In genomic region chr3:122389892-122390291, GRCh38 we compare ENCODE assay signal across 23 cellular contexts.
"Had no signal": no experiment of that assay in that cellular context is flagged by ENCODE, and none has a peak within 500 bp of the region (broad histone marks: within the 10 kb centered on the region; RNA-seq: fewer than 3 reads in every experiment).

No MANE protein-coding gene starts in this region.

- FAIRE-seq: astrocyte, TTC549 had no signal

- DNase-seq: activated B cell treated with CpG ODN at 0.5 μM for 24 hours; activated CD4-positive, alpha-beta T cell treated with anti-CD3 and anti-CD28 coated beads for 1 hour; activated CD4-positive, alpha-beta T cell treated with anti-CD3 and anti-CD28 coated beads, Interleukin-2, amount 10 ng/mL, durations not matched to agents 24 days and 14 days; activated CD4-positive, alpha-beta T cell treated with anti-CD3 and anti-CD28 coated beads, Interleukin-2, amount 50 U/mL, for 48 hours; activated effector memory CD4-positive, alpha-beta T cell treated with anti-CD3 and anti-CD28 coated beads, Interleukin-2, amount 50 U/mL, for 16 hours; activated naive CD4-positive, alpha-beta T cell treated with Interleukin-2 at 50 U/mL for 16 hours; activated naive CD8-positive, alpha-beta T cell treated with anti-CD3 and anti-CD28 coated beads, Interleukin-2, amount 50 U/mL, for 24 hours; amygdala; KG1; NCI-H1092; NCI-H1417; NCI-H1930; NCI-H2171 treated with DMSO at 0.1 percent for 48 hours; NCI-H345; NCI-H510A; NCI-H526 treated with DMSO at 0.1 percent for 48 hours; T-cell; T-helper 2 cell; T1000 had no signal

- ATAC-seq: activated naive CD4-positive, alpha-beta T cell treated with anti-CD3 and anti-CD28 coated beads, Interleukin-2, amount 50 U/mL, for 72 hours; activated naive CD8-positive, alpha-beta T cell treated with anti-CD3 and anti-CD28 coated beads, Interleukin-2, amount 50 U/mL, for 24 hours; T-cell had no signal

- H3K27ac ChIP-seq: SK-N-MC had no signal

- H3K4me3 ChIP-seq: SK-N-MC had no signal
